ENCODE assay signal across 13 cellular contexts in genomic region chr2:98736464-98736889, GRCh38. TPM values are rescaled to one million over a fixed set of nuclear protein-coding genes. Genes with fewer than 3 reads are reported as not detected.
DNase-seq lines count a peak whose midpoint lies in the region; ATAC-seq, FAIRE-seq and TF ChIP-seq lines count a peak whose summit lies in the region.
"Had no signal": no experiment of that assay in that cellular context is flagged by ENCODE, and none has a peak within 500 bp of the region (broad histone marks: within the 10 kb centered on the region; RNA-seq: fewer than 3 reads in every experiment).

No MANE protein-coding gene starts in this region.

- ATAC-seq in CD8-positive, alpha-beta T cell: peak; percentile 58
- ATAC-seq in T-helper 17 cell: peak; percentile 58
- peak; percentile 57 for ATAC-seq in effector memory CD8-positive, alpha-beta T cell (replicated peaks)

- peaks cover 5% of the 10 kb centered on the region for H3K36me3 Mint-ChIP-seq in CD8-positive, alpha-beta T cell
- peaks cover 4% of the 10 kb centered on the region for H3K36me3 Mint-ChIP-seq in T-helper 17 cell (ENCODE audit: low read depth)
- peaks cover 15% of the 10 kb centered on the region for H3K36me3 Mint-ChIP-seq in effector memory CD8-positive, alpha-beta T cell (ENCODE audit: insufficient read depth)

- TF ChIP-seq POLR2A in GM12891 (IDR thresholded peaks at IDR 0.05; ENCODE audit: low read depth, low read length): no peak

- CTCF ChIA-PET in CD8-positive, alpha-beta T cell (lab: Charles Lee): interaction anchor here (2.7 to 3.2 kb wide), 2 partner anchors 35 to 87 kb away, joined by 8 to 11 read pairs; no protein-coding TSS in a partner anchor

- no peaks in the 10 kb centered on the region for H3K27me3 Mint-ChIP-seq in CD8-positive, alpha-beta T cell (ENCODE audit: low read depth)
- no peaks in the 10 kb centered on the region for H3K27me3 Mint-ChIP-seq in T-helper 17 cell
- no peaks in the 10 kb centered on the region for H3K27me3 Mint-ChIP-seq in effector memory CD8-positive, alpha-beta T cell

- H3K4me1 ChIP-seq in CD8-positive, alpha-beta T cell (ENCODE audit: insufficient read depth, low read length): peaks cover 63% of the 10 kb centered on the region

- H3K27me3 ChIP-seq in CD8-positive, alpha-beta T cell (ENCODE audit: insufficient read depth, low read length): no peaks in the 10 kb centered on the region

- H3K27ac ChIP-seq in CD8-positive, alpha-beta T cell (ENCODE audit: low read depth, low read length): no peak overlapping the region

- peak overlapping the region; percentile 82 for H3K27ac Mint-ChIP-seq in CD8-positive, alpha-beta T cell
- peak overlapping the region; percentile 97 for H3K27ac Mint-ChIP-seq in T-helper 17 cell
- peak overlapping the region in 1 of 2 donors; percentile 75 for H3K27ac Mint-ChIP-seq in effector memory CD8-positive, alpha-beta T cell
- H3K27ac Mint-ChIP-seq: memory B cell had no signal

- intact Hi-C loops in CD8-positive, alpha-beta T cell (cut with DNase I, micrococcal nuclease): no loop called here

- H3K9me3 Mint-ChIP-seq in CD8-positive, alpha-beta T cell: no peaks in the 10 kb centered on the region
- no peaks in the 10 kb centered on the region for H3K9me3 Mint-ChIP-seq in effector memory CD8-positive, alpha-beta T cell
- H3K9me3 Mint-ChIP-seq: memory B cell had no signal

- H3K9me3 ChIP-seq in CD8-positive, alpha-beta T cell (ENCODE audit: low read length): no peaks in the 10 kb centered on the region
- no peaks in the 10 kb centered on the region for H3K9me3 ChIP-seq in T-helper 17 cell (ENCODE audit: control insufficient read depth, low read length, poor library complexity, severe bottlenecking)

- peaks cover 76% of the 10 kb centered on the region for H3K4me1 Mint-ChIP-seq in CD8-positive, alpha-beta T cell (ENCODE audit: low read depth)
- H3K4me1 Mint-ChIP-seq in T-helper 17 cell: peaks cover 66% of the 10 kb centered on the region
- H3K4me1 Mint-ChIP-seq in effector memory CD8-positive, alpha-beta T cell (ENCODE audit: low read depth in 2 of 2): peaks cover 37 to 53% of the 10 kb centered on the region in 2 donors

- H3K4me3 Mint-ChIP-seq in CD8-positive, alpha-beta T cell: peak overlapping the region; percentile 22
- peak overlapping the region; percentile 39 for H3K4me3 Mint-ChIP-seq in T-helper 17 cell
- H3K4me3 Mint-ChIP-seq in effector memory CD8-positive, alpha-beta T cell: peak overlapping the region in 1 of 2 donors; percentile 54
- H3K4me3 Mint-ChIP-seq: memory B cell had no signal

- TF ChIP-seq CTCF in CD8-positive, alpha-beta T cell (IDR thresholded peaks at IDR 0.05): no peak
- no peak for TF ChIP-seq CTCF in GM10266 (IDR thresholded peaks at IDR 0.05; ENCODE audit: control insufficient read depth, insufficient read depth, low read depth, missing control alignments)

- no peak overlapping the region for H3K4me3 ChIP-seq in CD8-positive, alpha-beta T cell (ENCODE audit: low read depth, low read length)

- H3K36me3 ChIP-seq in CD8-positive, alpha-beta T cell (ENCODE audit: insufficient read depth, low read length): no peaks in the 10 kb centered on the region

- DNase-seq in CD8-positive, alpha-beta T cell: no peak
- DNase-seq in H4 (ENCODE audit: low spot score) (peak; percentile 21), T-helper 17 cell (no peak), GM10266 (ENCODE audit: extremely low spot score) (no peak), NCI-H510A (lab: John Stamatoyannopoulos, UW) (no peak), NCI-H1092 (lab: John Stamatoyannopoulos, UW) (no peak), GM12891 (ENCODE audit: insufficient read length, low spot score) (no peak)
- DNase-seq in effector memory CD8-positive, alpha-beta T cell: no peak
- DNase-seq: activated CD8-positive, alpha-beta memory T cell treated with anti-CD3 and anti-CD28 coated beads, Interleukin-2, amount 50 U/mL, for 4 hours; Kasumi-1; NCI-H2029; NCI-H748 treated with DMSO at 0.1 percent for 48 hours had no signal

- POLR2A ChIA-PET in CD8-positive, alpha-beta T cell (lab: Charles Lee): interaction anchor here (0.8 to 1.5 kb wide), 2 partner anchors 11 to 35 kb away, joined by 3 to 4 read pairs; no protein-coding TSS in a partner anchor

- no peak for FAIRE-seq in GM12891 (lab: Jason Lieb, UNC)

TF ChIP-seq in GM12891, 5 proteins besides CTCF, POLR2A, EP300 and RAD21:
- no peak for TF ChIP-seq POLR2AphosphoS5 (IDR thresholded peaks at IDR 0.05; ENCODE audit: low read depth, low read length)
- no peak for TF ChIP-seq POU2F2 (IDR thresholded peaks at IDR 0.05; ENCODE audit: low read depth, low read length)

RNA-seq across cellular contexts. Expression of gene MGAT4A, which starts 5.5 kb away (rescaled TPM):
- total RNA-seq in CD8-positive, alpha-beta T cell: 100 to 1,000 TPM; 226 to 229 TPM
- total RNA-seq in H4 (2014; rRNA removed; shearing (Covaris generic)): 5.2 and 5.6 TPM in 2 replicates
- total RNA-seq in T-helper 17 cell: 100 to 1,000 TPM; 187 to 205 TPM
- polyA plus RNA-seq in GM12891 (2012; ENCODE audit: low read depth, missing spikeins): 3.0 TPM

Comparison
In these comparisons a context has a peak if more than half of its experiments do, and no peak if none do; other contexts are left out.
1. RNA of gene MGAT4A, which starts 5.5 kb away (total RNA-seq): 226 to 229 TPM in CD8-positive, alpha-beta T cell and 187 to 205 TPM in T-helper 17 cell; 5.2 to 5.6 TPM in H4; every median in the first group is over 10 times any median in the second.
2. Peak in every context shown above with its lines, with median percentiles within 50 percentile points of each other: ATAC-seq.